Comparison of ENCODE assay signal across 8 cellular contexts in the genomic region with DNA sequence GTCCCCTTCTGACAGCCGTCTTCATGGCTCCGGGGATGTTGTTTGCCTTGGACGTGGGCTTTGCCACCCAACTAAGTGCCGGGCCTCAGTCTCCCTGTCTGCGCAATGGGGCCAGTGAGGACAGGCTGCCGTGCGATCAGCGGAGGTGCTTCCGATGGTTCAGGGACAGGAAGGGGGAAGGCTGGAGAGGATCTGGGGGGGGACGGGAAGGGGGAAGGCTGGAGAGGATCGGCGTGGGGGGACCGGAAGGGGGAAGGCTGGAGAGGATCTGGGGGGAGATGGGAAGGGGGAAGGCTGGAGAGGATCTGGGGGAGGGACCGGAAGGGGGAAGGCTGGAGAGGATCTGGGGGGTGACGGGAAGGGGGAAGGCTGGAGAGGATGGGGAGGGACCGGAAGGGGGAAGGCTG. TPM values are rescaled to one million over a fixed set of nuclear protein-coding genes. Genes with fewer than 3 reads are reported as not detected.
DNase-seq lines count a peak whose midpoint lies in the region; ATAC-seq and TF ChIP-seq lines count a peak whose summit lies in the region.

No MANE protein-coding gene starts in this region.

- intact Hi-C loops in Caco-2 (cut with micrococcal nuclease; ENCODE audit: unreplicated experiment): loop anchor here (2.0 to 5.0 kb wide), 3 partner anchors 35 to 224 kb away; partner anchors contain the start of gene SFSWAP
- intact Hi-C loops in OCI-LY7 (cut with micrococcal nuclease; ENCODE audit: unreplicated experiment): loop anchor here (5.0 kb wide), 1 partner anchor 224 kb away; no protein-coding TSS in a partner anchor

- peak; percentile 94 for DNase-seq in AG10803 (ENCODE audit: low read depth)
- DNase-seq in LHCN-M2 (ENCODE audit: low read depth): peak; percentile 75
- peak; percentile 41 to 92 for DNase-seq in T47D (ENCODE audit: low read depth in 1 of 2, low spot score in 1 of 2)
- peak; percentile 3 for DNase-seq in midbrain (lab: John Stamatoyannopoulos, UW)
- DNase-seq in Caco-2: no peak
- no peak for DNase-seq in activated T-cell treated with anti-CD3 and anti-CD28 coated beads, Interleukin-2, amount 50 U/mL, for 4 hours
- no peak for DNase-seq in OCI-LY7 (ENCODE audit: low spot score)

- no peaks in the 10 kb centered on the region for H3K36me3 ChIP-seq in Caco-2 (ENCODE audit: control insufficient read depth, insufficient read depth, low read length)
- no peaks in the 10 kb centered on the region for H3K36me3 ChIP-seq in OCI-LY7 (ENCODE audit: insufficient read depth, low read length)

- H3K4me3 ChIP-seq in AG10803 (ENCODE audit: low read length): peak overlapping the region; percentile 76
- H3K4me3 ChIP-seq in Caco-2 (ENCODE audit: low read depth, low read length): no peak overlapping the region
- H3K4me3 ChIP-seq in OCI-LY7 (ENCODE audit: low read depth, low read length, poor library complexity, severe bottlenecking): no peak overlapping the region

- ATAC-seq in activated T-cell treated with anti-CD3 and anti-CD28 coated beads, Interleukin-2, amount 50 U/mL, for 4 hours: no peak
- ATAC-seq in HG02571 (IDR thresholded peaks at IDR 0.05; ENCODE audit: unreplicated experiment): no peak

- peaks cover 4% of the 10 kb centered on the region for H3K27me3 Mint-ChIP-seq in Caco-2 (ENCODE audit: insufficient read depth, unreplicated experiment)
- peaks cover 44% of the 10 kb centered on the region for H3K27me3 Mint-ChIP-seq in activated T-cell treated with anti-CD3 and anti-CD28 coated beads, Interleukin-2, amount 50 U/mL, for 4 hours (ENCODE audit: low read depth)

- no peak overlapping the region for H3K27ac ChIP-seq in OCI-LY7 (ENCODE audit: low read depth, low read length, poor library complexity, severe bottlenecking)

- peaks cover 31% of the 10 kb centered on the region for H3K4me1 ChIP-seq in Caco-2
- no peaks in the 10 kb centered on the region for H3K4me1 ChIP-seq in OCI-LY7 (ENCODE audit: insufficient read depth, low read length, poor library complexity, severe bottlenecking)

- peaks cover 1% of the 10 kb centered on the region for H3K27me3 ChIP-seq in Caco-2 (replicated peaks; ENCODE audit: control insufficient read depth, insufficient read depth, low read length)

- CTCF ChIA-PET in Caco-2 (lab: Charles Lee): no interaction called here
- CTCF ChIA-PET in OCI-LY7 (lab: Charles Lee; ENCODE audit: unreplicated experiment): no interaction called here

- in situ Hi-C loops in T47D (cut with HindIII; ENCODE audit: low pct_unique_long_range_greater_than_20kb, low sequenced_read_pairs): no loop called here

- H3K9me2 ChIP-seq in OCI-LY7 (ENCODE audit: insufficient read depth, low read length): no peaks in the 10 kb centered on the region

- H3K9me3 ChIP-seq in Caco-2 (no peaks in the 10 kb centered on the region), OCI-LY7 (ENCODE audit: low read length) (no peaks in the 10 kb centered on the region)

- no peaks in the 10 kb centered on the region for H3K36me3 Mint-ChIP-seq in Caco-2 (ENCODE audit: insufficient read depth, unreplicated experiment)
- H3K36me3 Mint-ChIP-seq in activated T-cell treated with anti-CD3 and anti-CD28 coated beads, Interleukin-2, amount 50 U/mL, for 4 hours (ENCODE audit: insufficient read depth): no peaks in the 10 kb centered on the region

- TF ChIP-seq CTCF in AG10803 (conservative IDR thresholded peaks at IDR 0.05; ENCODE audit: low read length): no peak
- TF ChIP-seq CTCF in Caco-2 (IDR thresholded peaks at IDR 0.05; ENCODE audit: insufficient read depth in 1 of 2, low read depth in 1 of 2, low read length in 1 of 2, severe bottlenecking in 1 of 2, unreplicated experiment in 1 of 2): no peak
- TF ChIP-seq CTCF in OCI-LY7 (conservative IDR thresholded peaks at IDR 0.05; ENCODE audit: low read length): no peak

- no peak overlapping the region for H3K27ac Mint-ChIP-seq in Caco-2 (ENCODE audit: unreplicated experiment)

- H3K4me1 Mint-ChIP-seq in Caco-2 (ENCODE audit: low read depth, unreplicated experiment): no peaks in the 10 kb centered on the region
- H3K4me1 Mint-ChIP-seq in activated T-cell treated with anti-CD3 and anti-CD28 coated beads, Interleukin-2, amount 50 U/mL, for 4 hours (ENCODE audit: low read depth): peaks cover 15% of the 10 kb centered on the region

- no peaks in the 10 kb centered on the region for H4K20me1 ChIP-seq in OCI-LY7 (ENCODE audit: insufficient read depth, low read length)

- POLR2A ChIA-PET in Caco-2 (lab: Charles Lee): no interaction called here
- POLR2A ChIA-PET in OCI-LY7 (lab: Charles Lee): no interaction called here

- BruUV-seq in Caco-2 (replicated peaks; lab: Mats Ljungman, UMichigan) (no TSS peak), OCI-LY7 (replicated peaks; lab: Mats Ljungman, UMichigan) (no TSS peak)

- H3K79me2 ChIP-seq in OCI-LY7 (ENCODE audit: insufficient read depth, low read depth, low read length): no peaks in the 10 kb centered on the region

- no peak overlapping the region for H3K4me2 ChIP-seq in OCI-LY7 (ENCODE audit: low read length)

- H3K4me3 Mint-ChIP-seq in Caco-2 (ENCODE audit: unreplicated experiment): no peak overlapping the region
- H3K4me3 Mint-ChIP-seq in activated T-cell treated with anti-CD3 and anti-CD28 coated beads, Interleukin-2, amount 50 U/mL, for 4 hours: no peak overlapping the region

- H2AFZ ChIP-seq in OCI-LY7 (ENCODE audit: low read length): no peak overlapping the region

- no peaks in the 10 kb centered on the region for H3K9me3 Mint-ChIP-seq in Caco-2 (ENCODE audit: unreplicated experiment)
- H3K9me3 Mint-ChIP-seq in activated T-cell treated with anti-CD3 and anti-CD28 coated beads, Interleukin-2, amount 50 U/mL, for 4 hours: no peaks in the 10 kb centered on the region

RNA-seq across cellular contexts. Expression of gene MMP17, which starts 3.4 kb away (rescaled TPM):
- total RNA-seq in LHCN-M2 (2014; rRNA removed): 33.1 and 41.7 TPM in 2 replicates
- 31.8 TPM for polyA plus RNA-seq in LHCN-M2 (2012)
- total RNA-seq in Caco-2 (2022): 3.6 and 4.6 TPM in 2 replicates
- total RNA-seq in activated T-cell treated with anti-CD3 and anti-CD28 coated beads, Interleukin-2, amount 50 U/mL, for 4 hours: under 1 TPM; 0.28 to 0.92 (median 0.46) TPM
- total RNA-seq in OCI-LY7 (2014; rRNA removed; shearing (Covaris generic)): not detected in 2 replicates
- total RNA-seq in OCI-LY7 (2022): not detected in 2 replicates

Comparison
In these comparisons a context has a peak if more than half of its experiments do, and no peak if none do; other contexts are left out.
1. DNase-seq: peak in AG10803 (single experiment), LHCN-M2 (single experiment), T47D (2 of 2) and midbrain (single experiment); none in Caco-2 (0 of 2), activated T-cell treated with anti-CD3 and anti-CD28 coated beads, Interleukin-2, amount 50 U/mL, for 4 hours (single experiment) and OCI-LY7 (single experiment).